In the genomic region with DNA sequence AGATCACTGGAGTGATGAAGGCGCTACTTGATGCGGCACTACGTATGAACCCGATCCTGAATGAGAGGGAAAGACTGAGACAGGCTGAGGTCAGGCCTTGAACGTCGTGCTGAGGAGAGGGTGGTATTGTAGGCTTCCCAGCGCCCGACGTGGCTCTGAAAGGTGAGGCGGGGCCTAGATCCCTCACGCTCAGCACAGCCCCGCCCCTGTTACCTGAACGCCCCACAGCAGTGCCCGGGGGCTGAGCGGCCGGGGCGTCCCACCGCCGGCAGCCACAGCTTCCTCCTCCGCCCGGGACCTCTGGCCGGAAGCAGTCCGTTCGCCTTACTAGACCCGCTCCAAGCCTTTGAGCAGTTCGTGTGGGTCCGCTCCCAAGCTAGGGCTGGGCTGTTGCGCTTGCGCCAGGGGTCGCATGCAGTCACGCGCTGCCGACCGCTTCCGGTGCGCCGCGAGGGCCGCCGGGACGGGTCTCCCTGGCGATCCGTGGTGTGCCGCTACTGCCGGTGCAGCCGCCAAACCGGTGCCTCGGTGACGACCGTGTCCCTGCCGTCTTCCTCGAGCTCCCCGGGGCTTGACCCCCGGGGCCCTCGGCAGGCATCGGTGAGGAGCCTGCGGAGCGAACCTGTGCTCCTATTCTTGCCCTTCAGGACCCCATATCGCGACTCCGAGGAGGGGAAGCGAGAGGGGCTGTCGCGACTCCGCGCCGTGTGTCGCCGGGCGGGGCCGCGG, we compare ENCODE assay signal across 1 cellular context.
TF ChIP-seq lines count a peak whose summit lies in the region.

A gene with protein sequence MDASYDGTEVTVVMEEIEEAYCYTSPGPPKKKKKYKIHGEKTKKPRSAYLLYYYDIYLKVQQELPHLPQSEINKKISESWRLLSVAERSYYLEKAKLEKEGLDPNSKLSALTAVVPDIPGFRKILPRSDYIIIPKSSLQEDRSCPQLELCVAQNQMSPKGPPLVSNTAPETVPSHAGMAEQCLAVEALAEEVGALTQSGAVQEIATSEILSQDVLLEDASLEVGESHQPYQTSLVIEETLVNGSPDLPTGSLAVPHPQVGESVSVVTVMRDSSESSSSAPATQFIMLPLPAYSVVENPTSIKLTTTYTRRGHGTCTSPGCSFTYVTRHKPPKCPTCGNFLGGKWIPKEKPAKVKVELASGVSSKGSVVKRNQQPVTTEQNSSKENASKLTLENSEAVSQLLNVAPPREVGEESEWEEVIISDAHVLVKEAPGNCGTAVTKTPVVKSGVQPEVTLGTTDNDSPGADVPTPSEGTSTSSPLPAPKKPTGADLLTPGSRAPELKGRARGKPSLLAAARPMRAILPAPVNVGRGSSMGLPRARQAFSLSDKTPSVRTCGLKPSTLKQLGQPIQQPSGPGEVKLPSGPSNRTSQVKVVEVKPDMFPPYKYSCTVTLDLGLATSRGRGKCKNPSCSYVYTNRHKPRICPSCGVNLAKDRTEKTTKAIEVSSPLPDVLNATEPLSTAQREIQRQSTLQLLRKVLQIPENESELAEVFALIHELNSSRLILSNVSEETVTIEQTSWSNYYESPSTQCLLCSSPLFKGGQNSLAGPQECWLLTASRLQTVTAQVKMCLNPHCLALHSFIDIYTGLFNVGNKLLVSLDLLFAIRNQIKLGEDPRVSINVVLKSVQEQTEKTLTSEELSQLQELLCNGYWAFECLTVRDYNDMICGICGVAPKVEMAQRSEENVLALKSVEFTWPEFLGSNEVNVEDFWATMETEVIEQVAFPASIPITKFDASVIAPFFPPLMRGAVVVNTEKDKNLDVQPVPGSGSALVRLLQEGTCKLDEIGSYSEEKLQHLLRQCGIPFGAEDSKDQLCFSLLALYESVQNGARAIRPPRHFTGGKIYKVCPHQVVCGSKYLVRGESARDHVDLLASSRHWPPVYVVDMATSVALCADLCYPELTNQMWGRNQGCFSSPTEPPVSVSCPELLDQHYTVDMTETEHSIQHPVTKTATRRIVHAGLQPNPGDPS (N-terminal part only) (plus strand): TSS at position 479 of the 729 bp plus-strand sequence. CDS start 4,114 bp downstream, outside the sequence.
A gene (minus strand): TSS at position 394 of the 729 bp plus-strand sequence. CDS start 4,306 bp downstream, outside the sequence.

TF ChIP-seq in K562, 482 proteins besides CTCF, POLR2A, EP300 and RAD21 (continued from another document and continues in another):
- TF ChIP-seq, protein P1, sequence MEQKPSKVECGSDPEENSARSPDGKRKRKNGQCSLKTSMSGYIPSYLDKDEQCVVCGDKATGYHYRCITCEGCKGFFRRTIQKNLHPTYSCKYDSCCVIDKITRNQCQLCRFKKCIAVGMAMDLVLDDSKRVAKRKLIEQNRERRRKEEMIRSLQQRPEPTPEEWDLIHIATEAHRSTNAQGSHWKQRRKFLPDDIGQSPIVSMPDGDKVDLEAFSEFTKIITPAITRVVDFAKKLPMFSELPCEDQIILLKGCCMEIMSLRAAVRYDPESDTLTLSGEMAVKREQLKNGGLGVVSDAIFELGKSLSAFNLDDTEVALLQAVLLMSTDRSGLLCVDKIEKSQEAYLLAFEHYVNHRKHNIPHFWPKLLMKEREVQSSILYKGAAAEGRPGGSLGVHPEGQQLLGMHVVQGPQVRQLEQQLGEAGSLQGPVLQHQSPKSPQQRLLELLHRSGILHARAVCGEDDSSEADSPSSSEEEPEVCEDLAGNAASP (IDR thresholded peaks at IDR 0.05): no peak
- TF ChIP-seq TAF15 (IDR thresholded peaks at IDR 0.05; ENCODE audit: low read depth, low read length) (no peak), SIN3A (IDR thresholded peaks at IDR 0.05; ENCODE audit: borderline replicate concordance in 2 of 2, control insufficient read depth in 1 of 2, low read depth in 2 of 2, low read length in 2 of 2) (peak in 1 of 2 experiments; percentile 61; a peak in 2 of 4 replicates), TCF7L2 (IDR thresholded peaks at IDR 0.05; ENCODE audit: low read depth, low read length) (no peak), CTBP1 (IDR thresholded peaks at IDR 0.05; ENCODE audit: borderline replicate concordance) (peak; percentile 73; the same call in 1 of the 2 replicates), ZNF324 (CRISPR knock-in tag; IDR thresholded peaks at IDR 0.05) (no peak), ZFPM2 (CRISPR knock-in tag; IDR thresholded peaks at IDR 0.05) (no peak), EHMT2 (IDR thresholded peaks at IDR 0.05) (no peak), TCF3 (CRISPR knock-in tag; IDR thresholded peaks at IDR 0.05) (no peak; the same call in 1 of the 2 replicates), MCM3 (IDR thresholded peaks at IDR 0.05) (no peak), CBX5 (IDR thresholded peaks at IDR 0.05; ENCODE audit: borderline replicate concordance, low read depth) (peak; percentile 57; the same call in 1 of the 2 replicates), SAP30 (IDR thresholded peaks at IDR 0.05; ENCODE audit: borderline replicate concordance, insufficient read depth, low read depth, low read length, poor library complexity, severe bottlenecking) (peak; percentile 33), ZNF57 (CRISPR knock-in tag; IDR thresholded peaks at IDR 0.05) (no peak), ZNF717 (CRISPR knock-in tag; IDR thresholded peaks at IDR 0.05) (no peak), NRF1 (conservative IDR thresholded peaks at IDR 0.05 in 1 of 2, IDR thresholded peaks at IDR 0.05 in 1 of 2) (peak; percentile 96 to 97), HDAC6 (IDR thresholded peaks at IDR 0.05; ENCODE audit: low read depth, low read length) (no peak), PTRF (tag; IDR thresholded peaks at IDR 0.05) (no peak), CEBPB (tag; IDR thresholded peaks at IDR 0.05) (no peak), MBD2 (IDR thresholded peaks at IDR 0.05; ENCODE audit: borderline replicate concordance, low read depth) (peak; percentile 80; the same call in 1 of the 2 replicates), NR4A1 (CRISPR knock-in tag; IDR thresholded peaks at IDR 0.05) (no peak), NR4A1 (tag; IDR thresholded peaks at IDR 0.05) (no peak), NUFIP1 (IDR thresholded peaks at IDR 0.05; ENCODE audit: partially characterized antibody) (no peak), KAT2B (IDR thresholded peaks at IDR 0.05; ENCODE audit: low read depth, low read length) (no peak), ZNF316 (IDR thresholded peaks at IDR 0.05) (no peak)
- TF ChIP-seq, protein P2, sequence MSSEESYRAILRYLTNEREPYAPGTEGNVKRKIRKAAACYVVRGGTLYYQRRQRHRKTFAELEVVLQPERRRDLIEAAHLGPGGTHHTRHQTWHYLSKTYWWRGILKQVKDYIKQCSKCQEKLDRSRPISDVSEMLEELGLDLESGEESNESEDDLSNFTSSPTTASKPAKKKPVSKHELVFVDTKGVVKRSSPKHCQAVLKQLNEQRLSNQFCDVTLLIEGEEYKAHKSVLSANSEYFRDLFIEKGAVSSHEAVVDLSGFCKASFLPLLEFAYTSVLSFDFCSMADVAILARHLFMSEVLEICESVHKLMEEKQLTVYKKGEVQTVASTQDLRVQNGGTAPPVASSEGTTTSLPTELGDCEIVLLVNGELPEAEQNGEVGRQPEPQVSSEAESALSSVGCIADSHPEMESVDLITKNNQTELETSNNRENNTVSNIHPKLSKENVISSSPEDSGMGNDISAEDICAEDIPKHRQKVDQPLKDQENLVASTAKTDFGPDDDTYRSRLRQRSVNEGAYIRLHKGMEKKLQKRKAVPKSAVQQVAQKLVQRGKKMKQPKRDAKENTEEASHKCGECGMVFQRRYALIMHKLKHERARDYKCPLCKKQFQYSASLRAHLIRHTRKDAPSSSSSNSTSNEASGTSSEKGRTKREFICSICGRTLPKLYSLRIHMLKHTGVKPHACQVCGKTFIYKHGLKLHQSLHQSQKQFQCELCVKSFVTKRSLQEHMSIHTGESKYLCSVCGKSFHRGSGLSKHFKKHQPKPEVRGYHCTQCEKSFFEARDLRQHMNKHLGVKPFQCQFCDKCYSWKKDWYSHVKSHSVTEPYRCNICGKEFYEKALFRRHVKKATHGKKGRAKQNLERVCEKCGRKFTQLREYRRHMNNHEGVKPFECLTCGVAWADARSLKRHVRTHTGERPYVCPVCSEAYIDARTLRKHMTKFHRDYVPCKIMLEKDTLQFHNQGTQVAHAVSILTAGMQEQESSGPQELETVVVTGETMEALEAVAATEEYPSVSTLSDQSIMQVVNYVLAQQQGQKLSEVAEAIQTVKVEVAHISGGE (CRISPR knock-in tag; IDR thresholded peaks at IDR 0.05): peak; percentile 92 to 99 (median 97)
- TF ChIP-seq, protein P3, sequence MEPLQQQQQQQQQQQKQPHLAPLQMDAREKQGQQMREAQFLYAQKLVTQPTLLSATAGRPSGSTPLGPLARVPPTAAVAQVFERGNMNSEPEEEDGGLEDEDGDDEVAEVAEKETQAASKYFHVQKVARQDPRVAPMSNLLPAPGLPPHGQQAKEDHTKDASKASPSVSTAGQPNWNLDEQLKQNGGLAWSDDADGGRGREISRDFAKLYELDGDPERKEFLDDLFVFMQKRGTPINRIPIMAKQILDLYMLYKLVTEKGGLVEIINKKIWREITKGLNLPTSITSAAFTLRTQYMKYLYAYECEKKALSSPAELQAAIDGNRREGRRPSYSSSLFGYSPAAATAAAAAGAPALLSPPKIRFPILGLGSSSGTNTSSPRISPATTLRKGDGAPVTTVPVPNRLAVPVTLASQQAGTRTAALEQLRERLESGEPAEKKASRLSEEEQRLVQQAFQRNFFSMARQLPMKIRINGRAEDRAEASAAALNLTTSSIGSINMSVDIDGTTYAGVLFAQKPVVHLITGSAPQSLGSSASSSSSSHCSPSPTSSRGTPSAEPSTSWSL (CRISPR knock-in tag; IDR thresholded peaks at IDR 0.05; ENCODE audit: borderline replicate concordance): no peak
- TF ChIP-seq, protein P4, sequence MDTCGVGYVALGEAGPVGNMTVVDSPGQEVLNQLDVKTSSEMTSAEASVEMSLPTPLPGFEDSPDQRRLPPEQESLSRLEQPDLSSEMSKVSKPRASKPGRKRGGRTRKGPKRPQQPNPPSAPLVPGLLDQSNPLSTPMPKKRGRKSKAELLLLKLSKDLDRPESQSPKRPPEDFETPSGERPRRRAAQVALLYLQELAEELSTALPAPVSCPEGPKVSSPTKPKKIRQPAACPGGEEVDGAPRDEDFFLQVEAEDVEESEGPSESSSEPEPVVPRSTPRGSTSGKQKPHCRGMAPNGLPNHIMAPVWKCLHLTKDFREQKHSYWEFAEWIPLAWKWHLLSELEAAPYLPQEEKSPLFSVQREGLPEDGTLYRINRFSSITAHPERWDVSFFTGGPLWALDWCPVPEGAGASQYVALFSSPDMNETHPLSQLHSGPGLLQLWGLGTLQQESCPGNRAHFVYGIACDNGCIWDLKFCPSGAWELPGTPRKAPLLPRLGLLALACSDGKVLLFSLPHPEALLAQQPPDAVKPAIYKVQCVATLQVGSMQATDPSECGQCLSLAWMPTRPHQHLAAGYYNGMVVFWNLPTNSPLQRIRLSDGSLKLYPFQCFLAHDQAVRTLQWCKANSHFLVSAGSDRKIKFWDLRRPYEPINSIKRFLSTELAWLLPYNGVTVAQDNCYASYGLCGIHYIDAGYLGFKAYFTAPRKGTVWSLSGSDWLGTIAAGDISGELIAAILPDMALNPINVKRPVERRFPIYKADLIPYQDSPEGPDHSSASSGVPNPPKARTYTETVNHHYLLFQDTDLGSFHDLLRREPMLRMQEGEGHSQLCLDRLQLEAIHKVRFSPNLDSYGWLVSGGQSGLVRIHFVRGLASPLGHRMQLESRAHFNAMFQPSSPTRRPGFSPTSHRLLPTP (IDR thresholded peaks at IDR 0.05; ENCODE audit: borderline replicate concordance, extremely low read depth, insufficient read length): no peak
- TF ChIP-seq, protein P5, sequence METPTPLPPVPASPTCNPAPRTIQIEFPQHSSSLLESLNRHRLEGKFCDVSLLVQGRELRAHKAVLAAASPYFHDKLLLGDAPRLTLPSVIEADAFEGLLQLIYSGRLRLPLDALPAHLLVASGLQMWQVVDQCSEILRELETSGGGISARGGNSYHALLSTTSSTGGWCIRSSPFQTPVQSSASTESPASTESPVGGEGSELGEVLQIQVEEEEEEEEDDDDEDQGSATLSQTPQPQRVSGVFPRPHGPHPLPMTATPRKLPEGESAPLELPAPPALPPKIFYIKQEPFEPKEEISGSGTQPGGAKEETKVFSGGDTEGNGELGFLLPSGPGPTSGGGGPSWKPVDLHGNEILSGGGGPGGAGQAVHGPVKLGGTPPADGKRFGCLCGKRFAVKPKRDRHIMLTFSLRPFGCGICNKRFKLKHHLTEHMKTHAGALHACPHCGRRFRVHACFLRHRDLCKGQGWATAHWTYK (CRISPR knock-in tag; IDR thresholded peaks at IDR 0.05): no peak
- TF ChIP-seq, protein P6, sequence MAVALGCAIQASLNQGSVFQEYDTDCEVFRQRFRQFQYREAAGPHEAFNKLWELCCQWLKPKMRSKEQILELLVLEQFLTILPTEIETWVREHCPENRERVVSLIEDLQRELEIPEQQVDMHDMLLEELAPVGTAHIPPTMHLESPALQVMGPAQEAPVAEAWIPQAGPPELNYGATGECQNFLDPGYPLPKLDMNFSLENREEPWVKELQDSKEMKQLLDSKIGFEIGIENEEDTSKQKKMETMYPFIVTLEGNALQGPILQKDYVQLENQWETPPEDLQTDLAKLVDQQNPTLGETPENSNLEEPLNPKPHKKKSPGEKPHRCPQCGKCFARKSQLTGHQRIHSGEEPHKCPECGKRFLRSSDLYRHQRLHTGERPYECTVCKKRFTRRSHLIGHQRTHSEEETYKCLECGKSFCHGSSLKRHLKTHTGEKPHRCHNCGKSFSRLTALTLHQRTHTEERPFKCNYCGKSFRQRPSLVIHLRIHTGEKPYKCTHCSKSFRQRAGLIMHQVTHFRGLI (CRISPR knock-in tag; IDR thresholded peaks at IDR 0.05): no peak
